Comparison of ENCODE assay signal across 8 cellular contexts in genomic region chr1:172895050-172895460, GRCh38.
A peak's percentile ranks its signal among the peaks of the same experiment; 100 is the strongest.
DNase-seq lines count a peak whose midpoint lies in the region; ATAC-seq, FAIRE-seq and TF ChIP-seq lines count a peak whose summit lies in the region.

No MANE protein-coding gene starts in this region.

- peak overlapping the region; percentile 85 for H3K27ac Mint-ChIP-seq in activated T-cell treated with anti-CD3 and anti-CD28 coated beads, Interleukin-2, amount 50 U/mL, for 24 hours
- peak overlapping the region; percentile 58 for H3K27ac Mint-ChIP-seq in T-helper 2 cell treated with Interferon-gamma antibody and Interleukin-4, amounts not matched to agents 5 μg/mL and 100 μg/mL, for 36 hours

- DNase-seq in activated T-cell treated with anti-CD3 and anti-CD28 coated beads, Interleukin-2, amount 50 U/mL, for 24 hours, result no peak
- no peak for DNase-seq in activated T-cell treated with anti-CD3 and anti-CD28 coated beads for 4 hours
- DNase-seq in T-helper 2 cell treated with Interferon-gamma antibody and Interleukin-4, amounts not matched to agents 5 μg/mL and 100 μg/mL, for 36 hours (ENCODE audit: low spot score), result peak; percentile 36
- no peak for DNase-seq in osteoblast (ENCODE audit: insufficient read length, low spot score, missing footprints)
- DNase-seq in urothelium cell line (ENCODE audit: low spot score), result no peak
- no peak for DNase-seq in NCI-H1417 (lab: John Stamatoyannopoulos, UW)
- no peak for DNase-seq in NCI-H82 treated with DMSO at 0.1 percent for 48 hours (lab: John Stamatoyannopoulos, UW; ENCODE audit: unreplicated experiment)

- no peaks in the 10 kb centered on the region for H3K79me2 ChIP-seq in osteoblast (ENCODE audit: insufficient read depth, low read length)

- H3K4me3 Mint-ChIP-seq in activated T-cell treated with anti-CD3 and anti-CD28 coated beads, Interleukin-2, amount 50 U/mL, for 24 hours, result peak overlapping the region; percentile 31
- H3K4me3 Mint-ChIP-seq in T-helper 2 cell treated with Interferon-gamma antibody and Interleukin-4, amounts not matched to agents 5 μg/mL and 100 μg/mL, for 36 hours, result peak overlapping the region; percentile 71

- FAIRE-seq in urothelium cell line (lab: Jason Lieb, UNC), result no peak

- no peak for TF ChIP-seq CTCF in osteoblast (IDR thresholded peaks at IDR 0.05; ENCODE audit: extremely low read depth, low read depth, low read length)

- no peak overlapping the region for H3K4me3 ChIP-seq in osteoblast (ENCODE audit: insufficient read depth, low read length)

- H3K4me1 Mint-ChIP-seq in activated T-cell treated with anti-CD3 and anti-CD28 coated beads, Interleukin-2, amount 50 U/mL, for 24 hours (ENCODE audit: low read depth), result peaks cover 53% of the 10 kb centered on the region
- peaks cover 28% of the 10 kb centered on the region for H3K4me1 Mint-ChIP-seq in T-helper 2 cell treated with Interferon-gamma antibody and Interleukin-4, amounts not matched to agents 5 μg/mL and 100 μg/mL, for 36 hours (ENCODE audit: low read depth)

- no peaks in the 10 kb centered on the region for H3K9me3 Mint-ChIP-seq in activated T-cell treated with anti-CD3 and anti-CD28 coated beads, Interleukin-2, amount 50 U/mL, for 24 hours
- no peaks in the 10 kb centered on the region for H3K9me3 Mint-ChIP-seq in T-helper 2 cell treated with Interferon-gamma antibody and Interleukin-4, amounts not matched to agents 5 μg/mL and 100 μg/mL, for 36 hours

- H2AFZ ChIP-seq in osteoblast (ENCODE audit: low read length), result peak overlapping the region; percentile 69

- H4K20me1 ChIP-seq in osteoblast (ENCODE audit: insufficient read depth, low read length), result no peaks in the 10 kb centered on the region

- peak overlapping the region; percentile 59 for H3K4me2 ChIP-seq in osteoblast (ENCODE audit: insufficient read depth, low read length)

- H3K27me3 ChIP-seq in osteoblast (ENCODE audit: insufficient read depth, low read length), result no peaks in the 10 kb centered on the region

- no peaks in the 10 kb centered on the region for H3K36me3 ChIP-seq in osteoblast (ENCODE audit: insufficient read depth, low read length)

- no peaks in the 10 kb centered on the region for H3K9me3 ChIP-seq in osteoblast (ENCODE audit: low read depth, low read length)

- no peaks in the 10 kb centered on the region for H3K27me3 Mint-ChIP-seq in activated T-cell treated with anti-CD3 and anti-CD28 coated beads, Interleukin-2, amount 50 U/mL, for 24 hours
- peaks cover 49% of the 10 kb centered on the region for H3K27me3 Mint-ChIP-seq in T-helper 2 cell treated with Interferon-gamma antibody and Interleukin-4, amounts not matched to agents 5 μg/mL and 100 μg/mL, for 36 hours (ENCODE audit: low read depth)

- H3K4me1 ChIP-seq in osteoblast (ENCODE audit: insufficient read depth, low read length), result peaks cover 39% of the 10 kb centered on the region

- no peaks in the 10 kb centered on the region for H3K36me3 Mint-ChIP-seq in activated T-cell treated with anti-CD3 and anti-CD28 coated beads, Interleukin-2, amount 50 U/mL, for 24 hours (ENCODE audit: low read depth)
- H3K36me3 Mint-ChIP-seq in T-helper 2 cell treated with Interferon-gamma antibody and Interleukin-4, amounts not matched to agents 5 μg/mL and 100 μg/mL, for 36 hours (ENCODE audit: low read depth), result no peaks in the 10 kb centered on the region

- no peak overlapping the region for H3K27ac ChIP-seq in osteoblast (ENCODE audit: low read depth, low read length)

- ATAC-seq in HG02763 (IDR thresholded peaks at IDR 0.05; ENCODE audit: unreplicated experiment), result peak; percentile 75
